Comparison of ENCODE assay signal across 2 cellular contexts in genomic region chr11:122978303-122978620, GRCh38.
TF ChIP-seq lines count a peak whose summit lies in the region.

No MANE protein-coding gene starts in this region.

TF ChIP-seq in GM23338, 12 proteins besides CTCF, POLR2A, EP300 and RAD21:
- TF ChIP-seq ZNF114 (CRISPR knock-in tag; IDR thresholded peaks at IDR 0.05) (no peak), EZH2phosphoT487 (IDR thresholded peaks at IDR 0.05; ENCODE audit: unreplicated experiment) (peak; percentile 80)
TF ChIP-seq in GM23338: peak in this region for 1.

TF ChIP-seq in H1, 55 proteins besides CTCF, POLR2A, EP300 and RAD21:
- peak; percentile 57; the same call in 1 of the 2 replicates for TF ChIP-seq SUZ12 (IDR thresholded peaks at IDR 0.05; ENCODE audit: low read length)
- no peak for TF ChIP-seq NANOG (IDR thresholded peaks at IDR 0.05; ENCODE audit: insufficient read depth, low read depth, low read length, poor library complexity, severe bottlenecking)
- no peak for TF ChIP-seq E2F6 (IDR thresholded peaks at IDR 0.05)
